In the genomic region with DNA sequence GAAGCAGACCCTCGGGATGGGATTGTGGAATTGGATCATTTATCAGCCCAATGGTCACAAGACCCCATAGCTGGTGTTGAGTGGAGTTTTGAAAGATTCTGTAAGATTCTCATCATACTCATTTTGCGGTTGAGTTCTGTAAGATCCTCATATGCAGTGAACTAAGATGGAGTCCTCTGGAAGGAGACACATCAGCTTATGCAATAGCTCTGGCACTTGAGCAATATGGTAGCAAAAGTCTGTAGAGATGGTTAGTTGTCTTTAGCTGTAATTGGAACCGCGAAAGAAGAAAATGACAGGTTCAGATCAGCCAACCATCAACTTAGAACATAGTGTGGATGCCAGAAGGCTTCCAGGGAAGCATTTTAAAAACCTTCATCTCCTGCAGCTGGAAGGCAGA, we compare ENCODE assay signal across 23 cellular contexts.
DNase-seq lines count a peak whose midpoint lies in the region; ATAC-seq, FAIRE-seq and TF ChIP-seq lines count a peak whose summit lies in the region.
"Had no signal": no experiment of that assay in that cellular context is flagged by ENCODE, and none has a peak within 500 bp of the region (broad histone marks: within the 10 kb centered on the region; RNA-seq: fewer than 3 reads in every experiment).

No MANE protein-coding gene starts in this region.

- no peak overlapping the region for H2AK9ac ChIP-seq in IMR-90 (replicated peaks; ENCODE audit: low read depth, low read length, poor library complexity)

- H3K4me1 ChIP-seq in IMR-90 (ENCODE audit: control insufficient read depth, insufficient read depth, low read length), result peaks cover 2% of the 10 kb centered on the region; the same call in 1 of the 2 replicates
- peaks cover 0 to 5% of the 10 kb centered on the region in 2 experiments; a peak in 1 of 5 replicates for H3K4me1 ChIP-seq in K562 (replicated peaks in 1 of 2; ENCODE audit: control insufficient read depth in 2 of 2, insufficient read depth in 2 of 2, low read length in 2 of 2)
- H3K4me1 ChIP-seq in MM.1S (ENCODE audit: low read length), result 0 out of 2 replicates have a peak, but pooled peaks cover 4% of the 10 kb centered on the region
- no peaks in the 10 kb centered on the region for H3K4me1 ChIP-seq in small intestine (ENCODE audit: control insufficient read depth in 2 of 2, insufficient read depth in 1 of 2, low read depth in 1 of 2, low read length in 1 of 2)

- CTCF ChIA-PET in IMR-90 (lab: Yijun Ruan, JAX), result interaction anchor here (0.5 kb wide), 1 partner anchor 186 kb away, joined by 3 read pairs; no protein-coding TSS in a partner anchor
- CTCF ChIA-PET in K562 (lab: Yijun Ruan, JAX; ENCODE audit: low intra/inter-chr PET ratio), result interaction anchor here (0.8 kb wide), 1 partner anchor 16 kb away, joined by 3 read pairs; no protein-coding TSS in a partner anchor

- H4K91ac ChIP-seq in IMR-90 (ENCODE audit: insufficient read depth, low read depth, low read length), result no peak overlapping the region

- H3K14ac ChIP-seq in IMR-90 (replicated peaks; ENCODE audit: low read depth, low read length), result no peak overlapping the region

- H4K20me1 ChIP-seq in IMR-90 (ENCODE audit: insufficient read depth, low read length), result no peaks in the 10 kb centered on the region
- no peaks in the 10 kb centered on the region for H4K20me1 ChIP-seq in K562 (replicated peaks; ENCODE audit: control insufficient read depth, insufficient read depth, low read length)
- H4K20me1 ChIP-seq in MM.1S (ENCODE audit: insufficient read depth, low read length), result no peaks in the 10 kb centered on the region

- WGBS in IMR-90 (ENCODE audit: extremely low coverage in 2 of 2, insufficient read length in 1 of 2), 2 experiments, result no CpG with 5 or more reads among the region's 4 CpGs
- 0% methylated on average over 4 of the region's 4 CpGs for WGBS in K562 (ENCODE audit: insufficient coverage, low coverage, missing lambda C conversion rate)
- WGBS in small intestine, 3 donors, result 80 to 91% (median 91%) methylated on average over 4 of the region's 4 CpGs

- H3K27me3 ChIP-seq in IMR-90 (ENCODE audit: control insufficient read depth, insufficient read depth, low read length) (no peaks in the 10 kb centered on the region), K562 (ENCODE audit: control insufficient read depth in 2 of 2, insufficient read depth in 2 of 2, low read length in 2 of 2) (peaks cover 18 to 49% of the 10 kb centered on the region in 2 experiments), MM.1S (replicated peaks; ENCODE audit: insufficient read depth, low read length) (no peaks in the 10 kb centered on the region), small intestine (ENCODE audit: control insufficient read depth in 2 of 2, insufficient read depth in 2 of 2, low read length in 2 of 2) (no peaks in the 10 kb centered on the region)

- no peak for ATAC-seq in IMR-90 (ENCODE audit: low read depth)
- no peak for ATAC-seq in K562
- no peak for ATAC-seq in GM21737 (IDR thresholded peaks at IDR 0.05; ENCODE audit: unreplicated experiment)

- H3K56ac ChIP-seq in IMR-90 (ENCODE audit: extremely low read depth, insufficient read depth, low read length), result no peak overlapping the region

- H2BK20ac ChIP-seq in IMR-90 (ENCODE audit: low read depth, low read length), result no peak overlapping the region

- H3K27ac ChIP-seq in IMR-90 (ENCODE audit: insufficient read depth, low read length), result no peak overlapping the region
- H3K27ac ChIP-seq in K562 (ENCODE audit: extremely low read depth, low read depth, low read length), result no peak overlapping the region
- H3K27ac ChIP-seq in MM.1S (ENCODE audit: low read length), result no peak overlapping the region
- H3K27ac ChIP-seq in small intestine (ENCODE audit: low read depth in 1 of 2, low read length in 1 of 2), result no peak overlapping the region
- H3K27ac ChIP-seq: C4-2B, GM23248, RWPE1 had no signal

- no peak for DNase-seq in IMR-90
- peak; percentile 36 for DNase-seq in NCI-H69 (lab: John Stamatoyannopoulos, UW)
- DNase-seq in SIG-M5 (lab: John Stamatoyannopoulos, UW), result peak; percentile 65
- DNase-seq in K562 (ENCODE audit: extremely low read depth in 1 of 4, low spot score in 3 of 4), result no peak
- no peak for DNase-seq in MM.1S
- no peak for DNase-seq in small intestine
- DNase-seq: EL, GM23248, H9, HFFc6, NCI-H1105, NCI-H2029 treated with DMSO at 0.1 percent for 48 hours, NCI-H226, NCI-H524, NCI-H82, SHP77 treated with DMSO at 0.1 percent for 48 hours, T1000 had no signal

- H3K9me1 ChIP-seq in IMR-90 (ENCODE audit: insufficient read depth, low read length) (peaks cover 4% of the 10 kb centered on the region; the same call in 1 of the 2 replicates), K562 (ENCODE audit: control insufficient read depth, insufficient read depth, low read length) (no peaks in the 10 kb centered on the region)

- no peak overlapping the region for H4K8ac ChIP-seq in IMR-90 (ENCODE audit: low read depth in 2 of 2, low read length in 2 of 2)

- intact Hi-C loops in IMR-90 (cut with micrococcal nuclease), result no loop called here
- intact Hi-C loops in K562 (cut with micrococcal nuclease), result loop anchor here (5.0 kb wide), 2 partner anchors 456 to 644 kb away; no protein-coding TSS in a partner anchor

- TF ChIP-seq RAD21 in IMR-90 (IDR thresholded peaks at IDR 0.05; ENCODE audit: low read length), result no peak
- TF ChIP-seq RAD21 in K562 (CRISPR knock-in tag; conservative IDR thresholded peaks at IDR 0.05 in 1 of 2, IDR thresholded peaks at IDR 0.05 in 1 of 2), result no peak

- no peak for TF ChIP-seq CTCF in IMR-90 (conservative IDR thresholded peaks at IDR 0.05; ENCODE audit: low read depth, low read length)
- no peak for TF ChIP-seq CTCF in K562 (IDR thresholded peaks at IDR 0.05 in 2 of 3, conservative IDR thresholded peaks at IDR 0.05 in 1 of 3; ENCODE audit: insufficient read depth in 2 of 3, low read depth in 1 of 3, low read length in 3 of 3)
- no peak for TF ChIP-seq CTCF in MM.1S (IDR thresholded peaks at IDR 0.05; ENCODE audit: low read length)

- BruUV-seq in IMR-90 (replicated peaks; lab: Mats Ljungman, UMichigan) (no TSS peak), K562 (replicated peaks; lab: Mats Ljungman, UMichigan) (no TSS peak)

- no peak overlapping the region for H4K5ac ChIP-seq in IMR-90 (ENCODE audit: low read depth, low read length)

- no peak overlapping the region for H3K18ac ChIP-seq in IMR-90 (ENCODE audit: low read depth, low read length)

- no peaks in the 10 kb centered on the region for H3F3A ChIP-seq in MM.1S (ENCODE audit: insufficient read depth, low read length)

- no peak for FAIRE-seq in K562 (lab: Jason Lieb, UNC)
- FAIRE-seq in small intestine (lab: Jason Lieb, UNC), result no peak
- FAIRE-seq: A204.1, D721Med, HTR-8/SVneo had no signal

- H2AFZ ChIP-seq in IMR-90 (replicated peaks; ENCODE audit: low read length, poor library complexity) (no peak overlapping the region), K562 (ENCODE audit: low read depth, low read length) (no peak overlapping the region), MM.1S (ENCODE audit: low read length) (no peak overlapping the region)
- H2AFZ ChIP-seq: GM23248 had no signal

- H3K23ac ChIP-seq in IMR-90 (ENCODE audit: low read depth, low read length), result no peak overlapping the region

- no peaks in the 10 kb centered on the region for H3K9me3 ChIP-seq in IMR-90 (ENCODE audit: control insufficient read depth, insufficient read depth, low read length)
- H3K9me3 ChIP-seq in K562 (replicated peaks; ENCODE audit: control insufficient read depth, insufficient read depth, low read depth, low read length), result no peaks in the 10 kb centered on the region
- no peaks in the 10 kb centered on the region for H3K9me3 ChIP-seq in MM.1S (replicated peaks; ENCODE audit: insufficient read depth, low read length)
- H3K9me3 ChIP-seq in small intestine (ENCODE audit: control insufficient read depth, low read depth), result no peaks in the 10 kb centered on the region

- no peak overlapping the region for H2BK15ac ChIP-seq in IMR-90 (ENCODE audit: low read depth, low read length)

- POLR2A ChIA-PET in IMR-90 (lab: Charles Lee; ENCODE audit: unreplicated experiment), result interaction anchor here (0.6 kb wide), 3 partner anchors 40 to 274 kb away, joined by 5 to 7 read pairs (median 7); no protein-coding TSS in a partner anchor
- POLR2A ChIA-PET in K562 (lab: Yijun Ruan, JAX), result interaction anchor here (1.7 kb wide), 1 partner anchor 10 kb away, joined by 4 read pairs; no protein-coding TSS in a partner anchor

- no peak overlapping the region for H3K9ac ChIP-seq in IMR-90 (ENCODE audit: low read depth, low read length)
- H3K9ac ChIP-seq in K562 (ENCODE audit: insufficient read depth in 1 of 2, low read depth in 2 of 2, low read length in 2 of 2), result no peak overlapping the region
- no peak overlapping the region for H3K9ac ChIP-seq in MM.1S (ENCODE audit: low read length)
- H3K9ac ChIP-seq: GM23248 had no signal

- H3K79me1 ChIP-seq in IMR-90 (ENCODE audit: low read depth in 1 of 2, low read length in 2 of 2), result peaks cover 0 to 12% of the 10 kb centered on the region in 2 experiments; a peak in 2 of 4 replicates

- H3K36me3 ChIP-seq in IMR-90 (ENCODE audit: control insufficient read depth, insufficient read depth, low read length), result no peaks in the 10 kb centered on the region
- no peaks in the 10 kb centered on the region for H3K36me3 ChIP-seq in K562 (ENCODE audit: control insufficient read depth, insufficient read depth, low read length)
- no peaks in the 10 kb centered on the region for H3K36me3 ChIP-seq in MM.1S (replicated peaks; ENCODE audit: insufficient read depth, low read length)
- no peaks in the 10 kb centered on the region for H3K36me3 ChIP-seq in small intestine (ENCODE audit: control insufficient read depth in 2 of 2, insufficient read depth in 2 of 2, low read length in 2 of 2)

- no peak overlapping the region for H2BK5ac ChIP-seq in IMR-90 (ENCODE audit: low read depth, low read length, poor library complexity, severe bottlenecking)

- dilution Hi-C loops in IMR-90 (cut with HindIII; ENCODE audit: low sequenced_read_pairs, unreplicated experiment), result no loop called here

- H2BK120ac ChIP-seq in IMR-90 (ENCODE audit: low read depth, low read length), result no peak overlapping the region

- no peak for TF ChIP-seq POLR2A in IMR-90 (IDR thresholded peaks at IDR 0.05; ENCODE audit: low read depth, low read length)
- no peak for TF ChIP-seq POLR2A in K562 (conservative IDR thresholded peaks at IDR 0.05)

- H2AK5ac ChIP-seq in IMR-90 (ENCODE audit: low read depth, low read length), result no peak overlapping the region

- in situ Hi-C loops in IMR-90 (cut with MboI; ENCODE audit: low sequenced_read_pairs) (no loop called here), K562 (cut with MboI) (no loop called here)

- H3K4me3 ChIP-seq in IMR-90 (ENCODE audit: insufficient read depth, low read depth, low read length) (no peak overlapping the region), K562 (no peak overlapping the region), MM.1S (ENCODE audit: low read length) (no peak overlapping the region), small intestine (ENCODE audit: low read depth in 1 of 2, low read length in 2 of 2) (no peak overlapping the region)
- H3K4me3 ChIP-seq: GM23248 had no signal

- H3K79me2 ChIP-seq in K562 (ENCODE audit: control insufficient read depth, insufficient read depth, low read length) (no peaks in the 10 kb centered on the region), MM.1S (ENCODE audit: low read length) (no peaks in the 10 kb centered on the region)

- TF ChIP-seq EP300 in K562 (IDR thresholded peaks at IDR 0.05; ENCODE audit: low read length), result no peak

- H3K4me2 ChIP-seq in IMR-90 (ENCODE audit: low read depth, low read length) (no peak overlapping the region), K562 (ENCODE audit: insufficient read depth, low read length) (no peak overlapping the region), MM.1S (ENCODE audit: low read depth, low read length) (no peak overlapping the region)

- H3K9me2 ChIP-seq in MM.1S (replicated peaks; ENCODE audit: insufficient read depth, low read length), result no peaks in the 10 kb centered on the region

- no peak overlapping the region for H3K4ac ChIP-seq in IMR-90 (ENCODE audit: low read depth, low read length)

Comparison
In these comparisons a context has a peak if more than half of its experiments do, and no peak if none do; other contexts are left out.
1. DNase-seq: peak in NCI-H69 (single experiment) and SIG-M5 (single experiment); none in IMR-90 (single experiment), K562 (0 of 4), MM.1S (single experiment) and small intestine (single experiment).